ENCODE assay signal across 2 cellular contexts in the genomic region with DNA sequence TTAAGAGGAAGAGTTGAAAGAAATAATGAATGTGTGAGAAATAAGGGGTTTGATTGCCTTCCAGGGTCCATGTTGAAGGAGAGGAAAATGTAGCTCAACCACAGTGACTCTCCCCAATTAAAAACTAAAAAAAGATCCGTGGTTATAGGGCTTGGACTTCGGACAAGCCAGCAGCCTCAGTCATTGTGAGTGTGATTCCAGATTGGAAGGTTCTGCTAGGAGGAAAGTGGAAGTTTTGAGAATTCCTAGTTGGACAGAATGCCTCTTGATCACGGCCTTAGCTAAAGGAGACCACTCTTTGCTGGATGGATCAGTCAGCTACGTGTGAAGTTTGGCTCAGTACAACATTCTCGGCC.
TF ChIP-seq lines count a peak whose summit lies in the region.

No MANE protein-coding gene starts in this region.

TF ChIP-seq in SK-N-SH, 30 proteins besides CTCF, POLR2A, EP300 and RAD21 (continued from another document):
- TF ChIP-seq REST (IDR thresholded peaks at IDR 0.05; ENCODE audit: low read depth, low read length) (no peak), EZH2phosphoT487 (IDR thresholded peaks at IDR 0.05; ENCODE audit: borderline replicate concordance, low read depth) (no peak), YY1 (IDR thresholded peaks at IDR 0.05; ENCODE audit: low read depth) (no peak), GATA2 (CRISPR knock-in tag; IDR thresholded peaks at IDR 0.05) (no peak), NFIC (IDR thresholded peaks at IDR 0.05; ENCODE audit: borderline replicate concordance) (no peak), TAF1 (IDR thresholded peaks at IDR 0.05; ENCODE audit: borderline replicate concordance, low read depth, low read length) (no peak), POLR2AphosphoS5 (IDR thresholded peaks at IDR 0.05; ENCODE audit: low read depth, low read length) (no peak), CHD2 (IDR thresholded peaks at IDR 0.05; ENCODE audit: low read length, partially characterized antibody) (no peak), JUND (IDR thresholded peaks at IDR 0.05) (no peak)
- TF ChIP-seq, protein P1, sequence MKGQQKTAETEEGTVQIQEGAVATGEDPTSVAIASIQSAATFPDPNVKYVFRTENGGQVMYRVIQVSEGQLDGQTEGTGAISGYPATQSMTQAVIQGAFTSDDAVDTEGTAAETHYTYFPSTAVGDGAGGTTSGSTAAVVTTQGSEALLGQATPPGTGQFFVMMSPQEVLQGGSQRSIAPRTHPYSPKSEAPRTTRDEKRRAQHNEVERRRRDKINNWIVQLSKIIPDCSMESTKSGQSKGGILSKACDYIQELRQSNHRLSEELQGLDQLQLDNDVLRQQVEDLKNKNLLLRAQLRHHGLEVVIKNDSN (IDR thresholded peaks at IDR 0.05; ENCODE audit: borderline replicate concordance, low read depth) = no peak

TF ChIP-seq in SK-N-SH treated with all-trans-retinoic acid at 6 μM for 48 hours, 23 proteins besides CTCF, POLR2A, EP300 and RAD21 (continued from another document):
- TF ChIP-seq BACH2 (CRISPR knock-in tag; IDR thresholded peaks at IDR 0.05; ENCODE audit: borderline replicate concordance) (no peak), CSDC2 (CRISPR knock-in tag; IDR thresholded peaks at IDR 0.05) (no peak), CSRNP3 (CRISPR knock-in tag; IDR thresholded peaks at IDR 0.05) (no peak), ZNF8 (CRISPR knock-in tag; IDR thresholded peaks at IDR 0.05) (no peak)
